1 cellular context compared by ENCODE assay signal in genomic region chr3:5187152-5187919, GRCh38.
TF ChIP-seq lines count a peak whose summit lies in the region.

Gene EDEM1, plus strand, starts transcription at chr3:5187707. Its CDS starts 99 bp downstream, at chr3:5187806.

TF ChIP-seq in HepG2, 621 proteins besides CTCF, POLR2A, EP300 and RAD21 (continued from another document and continues in another):
- TF ChIP-seq ZNF710 (CRISPR knock-in tag; IDR thresholded peaks at IDR 0.05; ENCODE audit: borderline replicate concordance) (no peak), PBX2 (CRISPR knock-in tag; IDR thresholded peaks at IDR 0.05) (no peak), XRCC5 (optimal IDR thresholded peaks at IDR 0.05; ENCODE audit: low read length) (no peak), PHF5A (CRISPR knock-in tag; IDR thresholded peaks at IDR 0.05; ENCODE audit: low read depth, unreplicated experiment) (no peak), CBX1 (IDR thresholded peaks at IDR 0.05; ENCODE audit: low read depth) (peak; percentile 38), ZMYM4 (CRISPR knock-in tag; IDR thresholded peaks at IDR 0.05) (peak; percentile 52; the same call in 1 of the 2 replicates), KLF9 (CRISPR knock-in tag; IDR thresholded peaks at IDR 0.05; ENCODE audit: low read depth) (no peak), TEAD2 (CRISPR knock-in tag; IDR thresholded peaks at IDR 0.05) (no peak), TAF15 (IDR thresholded peaks at IDR 0.05; ENCODE audit: low read depth, low read length, poor library complexity, severe bottlenecking) (no peak), ZFP62 (CRISPR knock-in tag; IDR thresholded peaks at IDR 0.05) (no peak), ZNF292 (CRISPR knock-in tag; IDR thresholded peaks at IDR 0.05; ENCODE audit: borderline replicate concordance, low read depth) (no peak), RFXAP (CRISPR knock-in tag; IDR thresholded peaks at IDR 0.05; ENCODE audit: borderline replicate concordance) (0 out of 2 replicates have a peak, but pooled peaks have one; percentile 15), ZNF562 (CRISPR knock-in tag; IDR thresholded peaks at IDR 0.05; ENCODE audit: borderline replicate concordance) (no peak), ZNF33B (CRISPR knock-in tag; IDR thresholded peaks at IDR 0.05) (no peak), CENPT (CRISPR knock-in tag; IDR thresholded peaks at IDR 0.05; ENCODE audit: low read depth) (no peak), THRA (CRISPR knock-in tag; IDR thresholded peaks at IDR 0.05; ENCODE audit: borderline replicate concordance) (peak; percentile 75; the same call in 1 of the 2 replicates), NFYC (CRISPR knock-in tag; IDR thresholded peaks at IDR 0.05) (peak; percentile 83), THAP7 (CRISPR knock-in tag; IDR thresholded peaks at IDR 0.05) (no peak), HMGXB3 (CRISPR knock-in tag; IDR thresholded peaks at IDR 0.05; ENCODE audit: borderline replicate concordance) (no peak), RBFOX2 (IDR thresholded peaks at IDR 0.05; ENCODE audit: low read depth, low read length) (peak; percentile 85), ZFP36 (IDR thresholded peaks at IDR 0.05; ENCODE audit: borderline replicate concordance, low read depth, low read length, partially characterized antibody) (no peak), DZIP1 (CRISPR knock-in tag; IDR thresholded peaks at IDR 0.05) (no peak), MED13 (CRISPR knock-in tag; IDR thresholded peaks at IDR 0.05) (no peak), ZNF160 (CRISPR knock-in tag; IDR thresholded peaks at IDR 0.05) (no peak), ETV6 (CRISPR knock-in tag; conservative IDR thresholded peaks at IDR 0.05) (no peak), NFIB (CRISPR knock-in tag; IDR thresholded peaks at IDR 0.05; ENCODE audit: borderline replicate concordance) (no peak), ZNF414 (CRISPR knock-in tag; IDR thresholded peaks at IDR 0.05) (no peak), ZFAT (CRISPR knock-in tag; conservative IDR thresholded peaks at IDR 0.05) (no peak), ARID4A (CRISPR knock-in tag; IDR thresholded peaks at IDR 0.05; ENCODE audit: borderline replicate concordance) (peak; percentile 54), ZKSCAN5 (CRISPR knock-in tag; IDR thresholded peaks at IDR 0.05) (no peak), DRAP1 (CRISPR knock-in tag; IDR thresholded peaks at IDR 0.05) (peak; percentile 74), CHD2 (IDR thresholded peaks at IDR 0.05; ENCODE audit: low read depth, low read length) (no peak), RORA (CRISPR knock-in tag; IDR thresholded peaks at IDR 0.05) (no peak), MAFG (CRISPR knock-in tag; IDR thresholded peaks at IDR 0.05) (no peak), CBFB (CRISPR knock-in tag; IDR thresholded peaks at IDR 0.05) (no peak), SPEN (CRISPR knock-in tag; IDR thresholded peaks at IDR 0.05; ENCODE audit: low read depth) (0 out of 2 replicates have a peak, but pooled peaks have one; percentile 37), ZNF530 (CRISPR knock-in tag; IDR thresholded peaks at IDR 0.05; ENCODE audit: low read depth) (no peak), KDM3A (CRISPR knock-in tag; IDR thresholded peaks at IDR 0.05; ENCODE audit: low read depth) (no peak)
